10 cellular contexts compared by ENCODE assay signal in genomic region chr10:62017141-62017870, GRCh38.
A peak's percentile ranks its signal among the peaks of the same experiment; 100 is the strongest.
DNase-seq lines count a peak whose midpoint lies in the region; ATAC-seq, FAIRE-seq and TF ChIP-seq lines count a peak whose summit lies in the region.
"Had no signal": no experiment of that assay in that cellular context is flagged by ENCODE, and none has a peak within 500 bp of the region (broad histone marks: within the 10 kb centered on the region; RNA-seq: fewer than 3 reads in every experiment).

No MANE protein-coding gene starts in this region.

- BruUV-seq in K562 (replicated peaks; lab: Mats Ljungman, UMichigan), result no TSS peak

- H3K36me3 Mint-ChIP-seq in stimulated activated memory B cell treated with anti-CD40 and anti-IgM and Interleukin-4, amounts not matched to agents 10 μg/mL and 1 μg/mL and 100 μg/mL, for 72 hours, result peaks cover 40% of the 10 kb centered on the region

- no peaks in the 10 kb centered on the region for H3K27me3 Mint-ChIP-seq in stimulated activated memory B cell treated with anti-CD40 and anti-IgM and Interleukin-4, amounts not matched to agents 10 μg/mL and 1 μg/mL and 100 μg/mL, for 72 hours
- H3K27me3 Mint-ChIP-seq: activated naive CD8-positive, alpha-beta T cell treated with anti-CD3 and anti-CD28 coated beads, Interleukin-2, amount 10 ng/mL, durations not matched to agents 7 days and 5 days had no signal

- peak overlapping the region; percentile 99 for H3K27ac Mint-ChIP-seq in stimulated activated memory B cell treated with anti-CD40 and anti-IgM and Interleukin-4, amounts not matched to agents 10 μg/mL and 1 μg/mL and 100 μg/mL, for 72 hours
- H3K27ac Mint-ChIP-seq: activated naive CD8-positive, alpha-beta T cell treated with anti-CD3 and anti-CD28 coated beads, Interleukin-2, amount 10 ng/mL, durations not matched to agents 7 days and 5 days had no signal

- no peaks in the 10 kb centered on the region for H3K36me3 ChIP-seq in K562 (ENCODE audit: control insufficient read depth, insufficient read depth, low read length)

- no peak for TF ChIP-seq EP300 in K562 (IDR thresholded peaks at IDR 0.05; ENCODE audit: low read length)

- intact Hi-C loops in K562 (cut with micrococcal nuclease), result no loop called here

- POLR2A ChIA-PET in K562 (lab: Yijun Ruan, JAX), result interaction anchor here (1.1 kb wide), 1 partner anchor 12 kb away, joined by 3 read pairs; no protein-coding TSS in a partner anchor

- no peaks in the 10 kb centered on the region for H4K20me1 ChIP-seq in K562 (replicated peaks; ENCODE audit: control insufficient read depth, insufficient read depth, low read length)

- 29% methylated on average over 7 of the region's 7 CpGs for whole genome bisulfite sequencing in K562 (ENCODE audit: insufficient coverage, low coverage, missing lambda C conversion rate)

- no peak for TF ChIP-seq CTCF in K562 (IDR thresholded peaks at IDR 0.05 in 2 of 3, conservative IDR thresholded peaks at IDR 0.05 in 1 of 3; ENCODE audit: insufficient read depth in 2 of 3, low read depth in 1 of 3, low read length in 3 of 3)

- FAIRE-seq in K562 (lab: Jason Lieb, UNC), result no peak
- FAIRE-seq: H54 had no signal

- H3K4me1 ChIP-seq in K562 (replicated peaks in 1 of 2; ENCODE audit: control insufficient read depth in 2 of 2, insufficient read depth in 2 of 2, low read length in 2 of 2), result no peaks in the 10 kb centered on the region

- CTCF ChIA-PET in K562 (lab: Yijun Ruan, JAX; ENCODE audit: low intra/inter-chr PET ratio), result no interaction called here

- in situ Hi-C loops in K562 (cut with MboI), result no loop called here

- H3K27me3 ChIP-seq in K562 (ENCODE audit: control insufficient read depth in 2 of 2, insufficient read depth in 2 of 2, low read length in 2 of 2), result peaks cover 0 to 4% of the 10 kb centered on the region in 2 experiments; a peak in 1 of 5 replicates

- H2AFZ ChIP-seq in K562 (ENCODE audit: low read depth, low read length), result no peak overlapping the region

- no peak overlapping the region for H3K9ac ChIP-seq in K562 (ENCODE audit: insufficient read depth in 1 of 2, low read depth in 2 of 2, low read length in 2 of 2)

- no peaks in the 10 kb centered on the region for H3K9me1 ChIP-seq in K562 (ENCODE audit: control insufficient read depth, insufficient read depth, low read length)

- H3K4me3 ChIP-seq in K562, result no peak overlapping the region

- no peak overlapping the region for H3K4me2 ChIP-seq in K562 (ENCODE audit: insufficient read depth, low read length)

- TF ChIP-seq RAD21 in K562 (CRISPR knock-in tag; conservative IDR thresholded peaks at IDR 0.05 in 1 of 2, IDR thresholded peaks at IDR 0.05 in 1 of 2), result no peak

- TF ChIP-seq POLR2A in K562 (conservative IDR thresholded peaks at IDR 0.05), result no peak

- H3K9me3 Mint-ChIP-seq in stimulated activated memory B cell treated with anti-CD40 and anti-IgM and Interleukin-4, amounts not matched to agents 10 μg/mL and 1 μg/mL and 100 μg/mL, for 72 hours, result peaks cover 2% of the 10 kb centered on the region

- no peaks in the 10 kb centered on the region for H3K79me2 ChIP-seq in K562 (ENCODE audit: control insufficient read depth, insufficient read depth, low read length)

- no peak overlapping the region for H3K27ac ChIP-seq in K562 (ENCODE audit: extremely low read depth, low read depth, low read length)

- peaks cover 70% of the 10 kb centered on the region for H3K4me1 Mint-ChIP-seq in stimulated activated memory B cell treated with anti-CD40 and anti-IgM and Interleukin-4, amounts not matched to agents 10 μg/mL and 1 μg/mL and 100 μg/mL, for 72 hours

- ATAC-seq in GM18867 (IDR thresholded peaks at IDR 0.05; ENCODE audit: unreplicated experiment) (peak; percentile 19), HG02763 (IDR thresholded peaks at IDR 0.05; ENCODE audit: unreplicated experiment) (peak; percentile 7), K562 (no peak), HG02571 (IDR thresholded peaks at IDR 0.05; ENCODE audit: unreplicated experiment) (no peak)
- ATAC-seq in stimulated activated memory B cell treated with anti-CD40 and anti-IgM and Interleukin-4, amounts not matched to agents 10 μg/mL and 1 μg/mL and 100 μg/mL, for 72 hours, result peak; percentile 78

- DNase-seq in K562 (ENCODE audit: extremely low read depth in 1 of 4, low spot score in 3 of 4) (no peak), DMS53 (lab: John Stamatoyannopoulos, UW) (no peak)
- DNase-seq in stimulated activated CD8-positive, alpha-beta memory T cell treated with anti-CD3 and anti-CD28 coated beads, Interleukin-4, amount 100 ng/mL, for 48 hours, result no peak
- DNase-seq: activated naive CD8-positive, alpha-beta T cell treated with anti-CD3 and anti-CD28 coated beads, Interleukin-2, amount 10 ng/mL, durations not matched to agents 7 days and 5 days; NCI-H2227 treated with DMSO at 0.1 percent for 48 hours had no signal

- no peaks in the 10 kb centered on the region for H3K9me3 ChIP-seq in K562 (replicated peaks; ENCODE audit: control insufficient read depth, insufficient read depth, low read depth, low read length)

- H3K4me3 Mint-ChIP-seq in stimulated activated memory B cell treated with anti-CD40 and anti-IgM and Interleukin-4, amounts not matched to agents 10 μg/mL and 1 μg/mL and 100 μg/mL, for 72 hours, result peak overlapping the region; percentile 60
- H3K4me3 Mint-ChIP-seq: activated naive CD8-positive, alpha-beta T cell treated with anti-CD3 and anti-CD28 coated beads, Interleukin-2, amount 10 ng/mL, durations not matched to agents 7 days and 5 days had no signal

TF ChIP-seq in K562, 482 proteins besides CTCF, POLR2A, EP300 and RAD21:
- no peak for TF ChIP-seq NR1H2 (CRISPR knock-in tag; IDR thresholded peaks at IDR 0.05)
- TF ChIP-seq ZNF121 (CRISPR knock-in tag; conservative IDR thresholded peaks at IDR 0.05), result peak; percentile 71
- no peak for TF ChIP-seq MAX (CRISPR knock-in tag; IDR thresholded peaks at IDR 0.05)

Comparison
In these comparisons a context has a peak if more than half of its experiments do, and no peak if none do; other contexts are left out.
1. ATAC-seq: peak in GM18867 (single experiment), HG02763 (single experiment) and stimulated activated memory B cell treated with anti-CD40 and anti-IgM and Interleukin-4, amounts not matched to agents 10 μg/mL and 1 μg/mL and 100 μg/mL, for 72 hours (single experiment); none in K562 (single experiment) and HG02571 (single experiment).